8 cellular contexts compared by ENCODE assay signal in the genomic region with DNA sequence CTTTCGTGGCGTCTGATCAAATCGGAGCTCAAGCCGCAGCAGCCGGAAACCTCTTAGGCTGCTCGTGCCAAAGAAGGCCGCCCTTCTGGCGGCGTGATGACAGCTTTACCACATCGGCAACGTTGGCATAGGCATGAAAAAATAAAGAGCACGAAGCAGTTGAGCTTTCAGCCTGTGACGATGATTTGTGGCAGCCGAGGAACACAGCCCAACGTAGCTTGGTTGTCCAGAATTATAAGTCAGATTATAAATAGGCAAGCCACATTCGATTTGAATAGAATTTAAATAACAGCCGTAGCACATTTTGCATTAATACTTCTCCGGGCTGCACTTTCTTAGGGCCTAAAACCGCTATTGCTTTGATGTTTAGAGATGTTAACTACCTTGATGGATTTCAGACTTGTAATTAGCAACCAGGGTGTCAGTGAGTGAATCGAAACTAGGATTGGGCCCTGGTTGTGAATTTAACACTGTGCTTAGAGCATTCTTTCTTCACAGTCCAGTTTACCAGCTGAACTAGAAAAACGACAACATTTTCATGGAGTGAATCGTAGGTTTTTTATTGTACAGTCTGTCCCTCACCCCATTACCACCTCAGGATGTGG.
DNase-seq lines count a peak whose midpoint lies in the region; ATAC-seq lines count a peak whose summit lies in the region.

No MANE protein-coding gene starts in this region.

- ATAC-seq in GM18498 (IDR thresholded peaks at IDR 0.05; ENCODE audit: unreplicated experiment): peak; percentile 38
- ATAC-seq in HG03064 (IDR thresholded peaks at IDR 0.05; ENCODE audit: low read depth, unreplicated experiment): peak; percentile 27
- ATAC-seq in activated CD4-positive, CD25-positive, alpha-beta regulatory T cell treated with anti-CD3 and anti-CD28 coated beads, Interleukin-2, amount 50 U/mL, for 24 hours: peak; percentile 24 to 38
- ATAC-seq in GM18873 (IDR thresholded peaks at IDR 0.05; ENCODE audit: low FRiP score, unreplicated experiment): no peak

- DNase-seq in NCI-H2171 treated with DMSO at 0.1 percent for 48 hours (lab: John Stamatoyannopoulos, UW) (peak; percentile 90), kidney tubule cell (ENCODE audit: low spot score) (peak; percentile 85)
- peak; percentile 93 for DNase-seq in central memory CD4-positive, alpha-beta T cell
- DNase-seq in stimulated activated CD4-positive, alpha-beta T cell treated with anti-CD3 and anti-CD28 coated beads, Interleukin-1b, Interleukin-23, amount 100 ng/mL, for 4 hours (ENCODE audit: low read depth in 2 of 2): peak; percentile 28 to 53

Comparison
In these comparisons a context has a peak if more than half of its experiments do, and no peak if none do; other contexts are left out.
1. DNase-seq: peak in every context shown above with its lines; median percentile 93 in central memory CD4-positive, alpha-beta T cell; 90 in NCI-H2171 treated with DMSO at 0.1 percent for 48 hours; 85 in kidney tubule cell; 40 in stimulated activated CD4-positive, alpha-beta T cell treated with anti-CD3 and anti-CD28 coated beads, Interleukin-1b, Interleukin-23, amount 100 ng/mL, for 4 hours.